18 cellular contexts compared by ENCODE assay signal in genomic region chr18:31647354-31647753, GRCh38. TPM values are rescaled to one million over a fixed set of nuclear protein-coding genes. Genes with fewer than 3 reads are reported as not detected.
DNase-seq lines count a peak whose midpoint lies in the region; ATAC-seq, FAIRE-seq and TF ChIP-seq lines count a peak whose summit lies in the region.
"Had no signal": no experiment of that assay in that cellular context is flagged by ENCODE, and none has a peak within 500 bp of the region (broad histone marks: within the 10 kb centered on the region; RNA-seq: fewer than 3 reads in every experiment).

No MANE protein-coding gene starts in this region.

- H3K36me3 ChIP-seq in Loucy (ENCODE audit: insufficient read depth, low read length) = peaks cover 19% of the 10 kb centered on the region; the same call in 1 of the 2 replicates
- peaks cover 0 to 8% of the 10 kb centered on the region in 2 experiments for H3K36me3 ChIP-seq in mesenchymal stem cell (ENCODE audit: control insufficient read depth in 1 of 2, insufficient read depth in 2 of 2, low read depth in 1 of 2, low read length in 2 of 2)
- H3K36me3 ChIP-seq: BE2C had no signal

- peak overlapping the region; percentile 78 for H3K4me2 ChIP-seq in Loucy (ENCODE audit: low read depth, low read length, poor library complexity, severe bottlenecking)
- H3K4me2 ChIP-seq in mesenchymal stem cell (ENCODE audit: low read length, poor library complexity, severe bottlenecking) = no peak overlapping the region

- no peaks in the 10 kb centered on the region for H3K9me2 ChIP-seq in Loucy (replicated peaks; ENCODE audit: low read depth, low read length)

- H4K8ac ChIP-seq in mesenchymal stem cell (ENCODE audit: low read length) = no peak overlapping the region

- WGBS in mesenchymal stem cell = 90% methylated on average over 3 of the region's 3 CpGs

- H2AFZ ChIP-seq in Loucy (ENCODE audit: low read length) (no peak overlapping the region), mesenchymal stem cell (ENCODE audit: low read depth, low read length) (no peak overlapping the region)

- TF ChIP-seq CTCF in Loucy (conservative IDR thresholded peaks at IDR 0.05; ENCODE audit: low read length) (no peak), progenitor cell of endocrine pancreas (IDR thresholded peaks at IDR 0.05; ENCODE audit: unreplicated experiment) (no peak)

- H3K79me2 ChIP-seq in Loucy (ENCODE audit: insufficient read depth, low read length) = peaks cover 36% of the 10 kb centered on the region; the same call in 1 of the 2 replicates

- no peaks in the 10 kb centered on the region for H3K27me3 Mint-ChIP-seq in progenitor cell of endocrine pancreas

- no peak overlapping the region for H2BK5ac ChIP-seq in mesenchymal stem cell (ENCODE audit: low read depth, low read length, poor library complexity, severe bottlenecking)

- peak overlapping the region in 1 of 2 experiments; percentile 35 for H3K4ac ChIP-seq in mesenchymal stem cell (ENCODE audit: low read depth in 1 of 2, low read length in 2 of 2)

- peak overlapping the region; percentile 41 for H4K91ac ChIP-seq in mesenchymal stem cell (ENCODE audit: low read length)

- H3K27me3 ChIP-seq in Loucy (ENCODE audit: insufficient read depth, low read length, poor library complexity, severe bottlenecking) = no peaks in the 10 kb centered on the region
- no peaks in the 10 kb centered on the region for H3K27me3 ChIP-seq in mesenchymal stem cell (ENCODE audit: control insufficient read depth in 1 of 2, insufficient read depth in 1 of 2, low read length in 2 of 2)
- H3K27me3 ChIP-seq: BE2C had no signal

- peak overlapping the region; percentile 69 for H2AK5ac ChIP-seq in mesenchymal stem cell (ENCODE audit: low read length, severe bottlenecking)

- H3F3A ChIP-seq in Loucy (ENCODE audit: low read depth) = peaks cover 3% of the 10 kb centered on the region

- ATAC-seq in HG03439 (IDR thresholded peaks at IDR 0.05; ENCODE audit: unreplicated experiment) = no peak
- ATAC-seq: PC-3 had no signal

- H3K4me1 Mint-ChIP-seq in progenitor cell of endocrine pancreas (ENCODE audit: low read depth) = peaks cover 30% of the 10 kb centered on the region

- no peak overlapping the region for H3K27ac ChIP-seq in mesenchymal stem cell (ENCODE audit: low read length, poor library complexity, severe bottlenecking)

- no peaks in the 10 kb centered on the region for H3K9me3 ChIP-seq in Loucy (ENCODE audit: insufficient read depth, low read depth, low read length)
- no peaks in the 10 kb centered on the region for H3K9me3 ChIP-seq in mesenchymal stem cell (ENCODE audit: control insufficient read depth, low read length)
- H3K9me3 ChIP-seq: BE2C had no signal

- H3K36me3 Mint-ChIP-seq in progenitor cell of endocrine pancreas (ENCODE audit: insufficient read depth) = peaks cover 6% of the 10 kb centered on the region
- H3K36me3 Mint-ChIP-seq: CD4-positive, CD25-positive, alpha-beta regulatory T cell had no signal

- H3K9ac ChIP-seq in Loucy (ENCODE audit: low read depth, low read length, poor library complexity, severe bottlenecking) = peak overlapping the region; percentile 50
- H3K9ac ChIP-seq in mesenchymal stem cell (ENCODE audit: low read length) = no peak overlapping the region

- H4K20me1 ChIP-seq in Loucy (ENCODE audit: insufficient read depth, low read length, poor library complexity, severe bottlenecking) = peaks cover 9% of the 10 kb centered on the region

- peak overlapping the region in 1 of 2 experiments; percentile 64 for H3K14ac ChIP-seq in mesenchymal stem cell (ENCODE audit: low read length in 2 of 2)

- peak overlapping the region; percentile 84 to 92 for H2BK12ac ChIP-seq in mesenchymal stem cell (ENCODE audit: low read length in 2 of 2)

- no peaks in the 10 kb centered on the region for H3K9me3 Mint-ChIP-seq in progenitor cell of endocrine pancreas (ENCODE audit: low read depth)
- H3K9me3 Mint-ChIP-seq: CD4-positive, CD25-positive, alpha-beta regulatory T cell had no signal

- FAIRE-seq in GM19239 (lab: Jason Lieb, UNC) = peak; percentile 42
- FAIRE-seq: A204.1 had no signal

- H3K27ac Mint-ChIP-seq in progenitor cell of endocrine pancreas = peak overlapping the region; percentile 9
- H3K27ac Mint-ChIP-seq: CD4-positive, CD25-positive, alpha-beta regulatory T cell had no signal

- H3K4me1 ChIP-seq in Loucy (ENCODE audit: insufficient read depth, low read length, poor library complexity, severe bottlenecking) (peaks cover 57% of the 10 kb centered on the region), mesenchymal stem cell (ENCODE audit: control insufficient read depth, insufficient read depth, low read depth, low read length) (peaks cover 3% of the 10 kb centered on the region)
- H3K4me1 ChIP-seq: BE2C had no signal

- no peak overlapping the region for H2BK120ac ChIP-seq in mesenchymal stem cell (ENCODE audit: low read depth, low read length)

- no peak overlapping the region for H3K23ac ChIP-seq in mesenchymal stem cell (ENCODE audit: low read length in 2 of 2)

- DNase-seq in GM19239 (ENCODE audit: insufficient read length, low spot score) (no peak), mesenchymal stem cell (no peak), progenitor cell of endocrine pancreas (ENCODE audit: low spot score, unreplicated experiment) (no peak), HPDE6-E6E7 (ENCODE audit: extremely low spot score) (no peak), MV-4-11 (lab: John Stamatoyannopoulos, UW) (no peak)
- no peak for DNase-seq in activated naive CD4-positive, alpha-beta T cell (lab: John Stamatoyannopoulos, UW)
- DNase-seq: BE2C; CD4-positive, CD25-positive, alpha-beta regulatory T cell; KG1; NCI-H1417; NCI-H187 treated with DMSO at 0.1 percent for 48 hours; NCI-H345; NCI-H524 treated with DMSO at 0.1 percent for 48 hours; PC-3 had no signal

- H3K18ac ChIP-seq in mesenchymal stem cell (ENCODE audit: low read depth in 1 of 2, low read length in 2 of 2) = no peak overlapping the region

- no peak overlapping the region for H2BK15ac ChIP-seq in mesenchymal stem cell (ENCODE audit: low read depth, poor library complexity, severe bottlenecking)

- no peak overlapping the region for H3K4me3 Mint-ChIP-seq in progenitor cell of endocrine pancreas (ENCODE audit: low read depth)
- H3K4me3 Mint-ChIP-seq: CD4-positive, CD25-positive, alpha-beta regulatory T cell had no signal

- H3K79me1 ChIP-seq in mesenchymal stem cell (replicated peaks; ENCODE audit: low read length, poor library complexity, severe bottlenecking) = peaks cover 7% of the 10 kb centered on the region

- H3K4me3 ChIP-seq in Loucy (ENCODE audit: low read length, poor library complexity, severe bottlenecking) = peak overlapping the region; percentile 65
- no peak overlapping the region for H3K4me3 ChIP-seq in mesenchymal stem cell (ENCODE audit: insufficient read depth in 1 of 2, low read depth in 1 of 2, low read length in 2 of 2)

RNA-seq across cellular contexts. Expression of gene B4GALT6, which starts 37.0 kb away (rescaled TPM):
- 8.3 TPM for polyA plus RNA-seq in mesenchymal stem cell (2013, experiment 1 of 2)
- 9.6 TPM for polyA plus RNA-seq in mesenchymal stem cell (2013, experiment 2 of 2)
- total RNA-seq in progenitor cell of endocrine pancreas = 32.2 and 33.1 TPM in 2 replicates
- polyA plus RNA-seq: CD4-positive, CD25-positive, alpha-beta regulatory T cell had no signal

RNA-seq across cellular contexts. Expression of gene TTR, which starts 55.7 kb away (rescaled TPM):
- polyA plus RNA-seq in mesenchymal stem cell (2013, experiment 1 of 2) = 0.11 TPM
- polyA plus RNA-seq in mesenchymal stem cell (2013, experiment 2 of 2) = not detected
- 150 and 157 TPM in 2 replicates for total RNA-seq in progenitor cell of endocrine pancreas
- total RNA-seq: CD4-positive, CD25-positive, alpha-beta regulatory T cell; H4; PC-3 had no signal
- polyA plus RNA-seq: CD4-positive, CD25-positive, alpha-beta regulatory T cell had no signal
